17 cellular contexts compared by ENCODE assay signal in genomic region chr17:56247816-56248215, GRCh38.
DNase-seq lines count a peak whose midpoint lies in the region; FAIRE-seq and TF ChIP-seq lines count a peak whose summit lies in the region.
"Had no signal": no experiment of that assay in that cellular context is flagged by ENCODE, and none has a peak within 500 bp of the region (broad histone marks: within the 10 kb centered on the region; RNA-seq: fewer than 3 reads in every experiment).

No MANE protein-coding gene starts in this region.

- H3K27ac ChIP-seq in KOPT-K1 (ENCODE audit: low read depth, low read length, poor library complexity, severe bottlenecking) (peak overlapping the region; percentile 100), Karpas-422 (ENCODE audit: low read length) (no peak overlapping the region)

- no peak overlapping the region for H3K4me3 Mint-ChIP-seq in MCF 10A (ENCODE audit: unreplicated experiment)
- H3K4me3 Mint-ChIP-seq: CD4-positive, alpha-beta memory T cell; GM23338; H9 had no signal

- H3K79me2 ChIP-seq in Karpas-422 (ENCODE audit: low read length), result no peaks in the 10 kb centered on the region

- no peaks in the 10 kb centered on the region for H3K27me3 ChIP-seq in Karpas-422 (ENCODE audit: low read length)

- H3K36me3 ChIP-seq in KOPT-K1 (ENCODE audit: insufficient read depth, low read length), result peaks cover 66% of the 10 kb centered on the region
- no peaks in the 10 kb centered on the region for H3K36me3 ChIP-seq in Karpas-422 (ENCODE audit: insufficient read depth, low read length)

- TF ChIP-seq CTCF in MCF 10A (IDR thresholded peaks at IDR 0.05; ENCODE audit: unreplicated experiment), result no peak

- H3K4me3 ChIP-seq in Karpas-422 (ENCODE audit: low read length), result no peak overlapping the region
- H3K4me3 ChIP-seq: GM23338 had no signal

- no TSS peak for BruUV-seq in MCF 10A (replicated peaks; lab: Mats Ljungman, UMichigan)

- H3K27ac Mint-ChIP-seq in MCF 10A (ENCODE audit: low read depth, unreplicated experiment), result no peak overlapping the region
- H3K27ac Mint-ChIP-seq: CD4-positive, alpha-beta memory T cell; GM23338; H9 had no signal

- H3K9ac ChIP-seq in Karpas-422 (ENCODE audit: low read length), result no peak overlapping the region

- FAIRE-seq in HTR-8/SVneo (lab: Jason Lieb, UNC) (peak; percentile 76), urothelium cell line (lab: Jason Lieb, UNC) (peak; percentile 9)
- FAIRE-seq: GM12891, GM18507 had no signal

- no peaks in the 10 kb centered on the region for H3K27me3 Mint-ChIP-seq in MCF 10A (ENCODE audit: insufficient read depth, unreplicated experiment)

- no peaks in the 10 kb centered on the region for H3K4me1 Mint-ChIP-seq in MCF 10A (ENCODE audit: insufficient read depth, unreplicated experiment)
- H3K4me1 Mint-ChIP-seq: CD4-positive, alpha-beta memory T cell; GM23338; H9 had no signal

- CTCF ChIA-PET in MCF 10A (lab: Yijun Ruan, JAX), result no interaction called here

- no peak overlapping the region for H2AFZ ChIP-seq in Karpas-422 (ENCODE audit: low read length)
- H2AFZ ChIP-seq: GM23338 had no signal

- intact Hi-C loops in MCF 10A (cut with micrococcal nuclease), result no loop called here

- H3K4me1 ChIP-seq in Karpas-422 (ENCODE audit: low read length), result no peaks in the 10 kb centered on the region

- no peaks in the 10 kb centered on the region for H3K36me3 Mint-ChIP-seq in MCF 10A (ENCODE audit: insufficient read depth, unreplicated experiment)
- H3K36me3 Mint-ChIP-seq: CD4-positive, alpha-beta memory T cell had no signal

- POLR2A ChIA-PET in MCF 10A (lab: Yijun Ruan, JAX), result no interaction called here

- no peaks in the 10 kb centered on the region for H3K9me3 Mint-ChIP-seq in MCF 10A (ENCODE audit: unreplicated experiment)
- H3K9me3 Mint-ChIP-seq: GM23338, H9 had no signal

- DNase-seq in HTR-8/SVneo (ENCODE audit: insufficient read length, low spot score) (no peak), NCI-H82 (lab: John Stamatoyannopoulos, UW) (peak; percentile 88), urothelium cell line (ENCODE audit: low spot score) (no peak), Karpas-422 (no peak), MCF 10A (ENCODE audit: unreplicated experiment) (no peak)
- DNase-seq: C1 segment of cervical spinal cord; Calu3; CD4-positive, alpha-beta memory T cell; COR-L47; DMS53; DMS79 treated with DMSO at 0.1 percent for 48 hours; GF-D8; H9 had no signal

- H3K9me3 ChIP-seq in KOPT-K1 (ENCODE audit: insufficient read depth, low read length, poor library complexity, severe bottlenecking), result no peaks in the 10 kb centered on the region
- no peaks in the 10 kb centered on the region for H3K9me3 ChIP-seq in Karpas-422 (ENCODE audit: low read length)

- no peaks in the 10 kb centered on the region for H4K20me1 ChIP-seq in Karpas-422 (ENCODE audit: insufficient read depth, low read depth, low read length)

- no peak overlapping the region for H3K4me2 ChIP-seq in Karpas-422 (ENCODE audit: low read depth, low read length, poor library complexity, severe bottlenecking)
- H3K4me2 ChIP-seq: GM23338 had no signal

- H3K9me2 ChIP-seq in Karpas-422 (replicated peaks; ENCODE audit: insufficient read depth, low read length), result no peaks in the 10 kb centered on the region
